In the genomic region with DNA sequence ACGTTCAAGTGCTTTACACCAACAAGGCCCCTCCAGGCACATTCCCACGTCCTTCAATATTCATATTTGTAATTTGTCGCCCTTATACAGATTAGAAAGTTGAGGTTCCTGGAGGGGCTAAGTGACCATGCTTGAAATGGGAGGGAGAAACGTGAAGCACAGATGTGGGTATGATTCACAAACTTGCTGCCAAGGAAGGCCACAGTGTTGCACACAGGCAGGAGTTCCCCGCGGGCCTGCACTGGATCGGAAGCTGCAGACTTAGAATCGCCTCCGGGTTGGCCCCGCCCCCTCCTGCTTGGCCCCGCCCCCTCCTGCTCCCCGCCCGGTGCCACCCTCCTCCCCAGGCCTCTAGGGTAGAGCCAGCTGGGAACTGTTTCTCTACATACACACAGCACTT, we compare ENCODE assay signal across 9 cellular contexts. TPM values are rescaled to one million over a fixed set of nuclear protein-coding genes. Genes with fewer than 3 reads are reported as not detected.
DNase-seq lines count a peak whose midpoint lies in the region; ATAC-seq and TF ChIP-seq lines count a peak whose summit lies in the region.
"Had no signal": no experiment of that assay in that cellular context is flagged by ENCODE, and none has a peak within 500 bp of the region (broad histone marks: within the 10 kb centered on the region; RNA-seq: fewer than 3 reads in every experiment).

No MANE protein-coding gene starts in this region.

- H3K9me3 Mint-ChIP-seq in Caco-2 (ENCODE audit: unreplicated experiment) = no peaks in the 10 kb centered on the region

- peak; percentile 38 to 43 for DNase-seq in Kasumi-1 (lab: John Stamatoyannopoulos, UW)
- DNase-seq in astrocyte of the hippocampus (ENCODE audit: low read depth, low spot score) = peak; percentile 54
- DNase-seq in kidney epithelial cell (ENCODE audit: low read depth) = peak; percentile 50
- no peak for DNase-seq in mesenteric fat pad (ENCODE audit: low spot score)
- DNase-seq in Caco-2 = no peak
- no peak for DNase-seq in stimulated activated CD4-positive, alpha-beta T cell treated with anti-CD3 and anti-CD28 coated beads, Interleukin-4, amount 100 ng/mL, for 24 hours
- DNase-seq: NCI-H1048 had no signal

- BruUV-seq in Caco-2 (replicated peaks; lab: Mats Ljungman, UMichigan) = no TSS peak

- H3K4me1 ChIP-seq in subcutaneous abdominal adipose tissue (ENCODE audit: control insufficient read depth in 5 of 5, insufficient read depth in 5 of 5, low read length in 5 of 5) (peaks cover 14 to 41% (median 33%) of the 10 kb centered on the region in 5 donors), Caco-2 (no peaks in the 10 kb centered on the region)

- TF ChIP-seq CTCF in kidney epithelial cell (IDR thresholded peaks at IDR 0.05; ENCODE audit: insufficient read depth, low read length, poor library complexity, severe bottlenecking) = no peak
- no peak for TF ChIP-seq CTCF in Caco-2 (IDR thresholded peaks at IDR 0.05; ENCODE audit: insufficient read depth in 1 of 2, low read depth in 1 of 2, low read length in 1 of 2, severe bottlenecking in 1 of 2, unreplicated experiment in 1 of 2)

- H3K27ac ChIP-seq in subcutaneous abdominal adipose tissue (ENCODE audit: low read depth, low read length) = peak overlapping the region; percentile 96

- no peaks in the 10 kb centered on the region for H3K36me3 ChIP-seq in kidney epithelial cell (ENCODE audit: control insufficient read depth, insufficient read depth, low read length)
- H3K36me3 ChIP-seq in subcutaneous abdominal adipose tissue (ENCODE audit: control insufficient read depth in 5 of 5, insufficient read depth in 5 of 5, low read length in 5 of 5) = no peaks in the 10 kb centered on the region
- H3K36me3 ChIP-seq in Caco-2 (ENCODE audit: control insufficient read depth, insufficient read depth, low read length) = no peaks in the 10 kb centered on the region

- H3K4me3 ChIP-seq in kidney epithelial cell (ENCODE audit: low read depth, low read length) (no peak overlapping the region), subcutaneous abdominal adipose tissue (ENCODE audit: low read depth in 1 of 5, low read length in 5 of 5) (peak overlapping the region in 4 of 5 donors; percentile 11 to 68 (median 52)), Caco-2 (ENCODE audit: low read depth, low read length) (no peak overlapping the region)

- intact Hi-C loops in Caco-2 (cut with micrococcal nuclease; ENCODE audit: unreplicated experiment) = no loop called here

- no peaks in the 10 kb centered on the region for H3K27me3 ChIP-seq in kidney epithelial cell (ENCODE audit: control insufficient read depth, insufficient read depth, low read length)
- H3K27me3 ChIP-seq in subcutaneous abdominal adipose tissue (ENCODE audit: control insufficient read depth in 5 of 5, insufficient read depth in 4 of 5, low read length in 5 of 5) = no peaks in the 10 kb centered on the region
- no peaks in the 10 kb centered on the region for H3K27me3 ChIP-seq in Caco-2 (replicated peaks; ENCODE audit: control insufficient read depth, insufficient read depth, low read length)

- CTCF ChIA-PET in Caco-2 (lab: Charles Lee) = no interaction called here

- H3K4me3 Mint-ChIP-seq in Caco-2 (ENCODE audit: unreplicated experiment) = no peak overlapping the region

- no peaks in the 10 kb centered on the region for H3K27me3 Mint-ChIP-seq in Caco-2 (ENCODE audit: insufficient read depth, unreplicated experiment)

- no peaks in the 10 kb centered on the region for H3K4me1 Mint-ChIP-seq in Caco-2 (ENCODE audit: low read depth, unreplicated experiment)

- no peak for ATAC-seq in HG03045 (IDR thresholded peaks at IDR 0.05; ENCODE audit: unreplicated experiment)

- H3K36me3 Mint-ChIP-seq in Caco-2 (ENCODE audit: insufficient read depth, unreplicated experiment) = no peaks in the 10 kb centered on the region

- no peaks in the 10 kb centered on the region for H3K9me3 ChIP-seq in subcutaneous abdominal adipose tissue (ENCODE audit: control insufficient read depth in 5 of 5, low read length in 5 of 5)
- H3K9me3 ChIP-seq in Caco-2 = no peaks in the 10 kb centered on the region

- peak overlapping the region in 3 of 5 donors; percentile 5 to 64 (median 60) for H3K9ac ChIP-seq in subcutaneous abdominal adipose tissue (ENCODE audit: low read length in 5 of 5)

- POLR2A ChIA-PET in Caco-2 (lab: Charles Lee) = no interaction called here

- H3K27ac Mint-ChIP-seq in Caco-2 (ENCODE audit: unreplicated experiment) = no peak overlapping the region

RNA-seq across cellular contexts. Expression of gene QKI, which starts 58.2 kb away (rescaled TPM):
- total RNA-seq in kidney epithelial cell (173 and 189 TPM in 2 replicates), mesenteric fat pad (267 TPM), Caco-2 (2022) (117 and 134 TPM in 2 replicates)

Comparison
In these comparisons a context has a peak if more than half of its experiments do, and no peak if none do; other contexts are left out.
1. DNase-seq: peak in Kasumi-1 (2 of 2), astrocyte of the hippocampus (single experiment) and kidney epithelial cell (single experiment); none in mesenteric fat pad (single experiment), Caco-2 (0 of 2) and stimulated activated CD4-positive, alpha-beta T cell treated with anti-CD3 and anti-CD28 coated beads, Interleukin-4, amount 100 ng/mL, for 24 hours (single experiment).
2. H3K4me3 ChIP-seq: peak in subcutaneous abdominal adipose tissue (4 of 5); none in kidney epithelial cell (single experiment) and Caco-2 (single experiment).